ENCODE assay signal across 26 cellular contexts in the genomic region with DNA sequence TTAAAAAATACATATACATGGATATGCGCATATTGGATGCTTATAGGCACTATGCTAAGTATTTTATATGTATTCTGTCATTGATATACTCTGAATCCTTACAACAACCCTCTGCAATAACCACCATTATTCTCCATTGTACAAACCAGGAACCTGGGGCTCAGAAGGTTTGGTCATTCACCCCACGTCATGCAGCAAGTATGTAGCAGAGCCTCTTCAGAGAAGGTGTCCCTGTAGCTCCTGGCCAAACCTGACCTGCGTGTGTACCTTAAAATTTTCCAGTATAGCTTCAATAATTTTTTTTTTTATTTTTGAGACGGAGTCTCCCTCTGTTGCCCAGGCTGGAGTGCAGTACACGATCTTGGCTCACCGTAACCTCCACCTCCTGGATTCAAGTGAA.
"Had no signal": no experiment of that assay in that cellular context is flagged by ENCODE, and none has a peak within 500 bp of the region (broad histone marks: within the 10 kb centered on the region; RNA-seq: fewer than 3 reads in every experiment).

No MANE protein-coding gene starts in this region.

- H3K4me1 ChIP-seq: stomach, upper lobe of left lung, upper lobe of right lung, uterus, vagina had no signal

- H3K27ac ChIP-seq: stomach, suprapubic skin, testis, thoracic aorta, thyroid gland, tibial artery, tibial nerve, transverse colon, upper lobe of left lung, upper lobe of right lung, uterus, vagina had no signal

- H3K36me3 ChIP-seq: stomach, suprapubic skin, thoracic aorta, thyroid gland, tibial artery, tibial nerve, transverse colon, upper lobe of left lung, upper lobe of right lung, uterus, vagina had no signal

- H3K27me3 ChIP-seq: stomach, suprapubic skin, testis, thyroid gland, tibial artery, tibial nerve, transverse colon, upper lobe of left lung, upper lobe of right lung, uterus, vagina had no signal

- H3K4me3 ChIP-seq: stomach, suprapubic skin, testis, thoracic aorta, thyroid gland, tibial artery, tibial nerve, transverse colon, upper lobe of left lung, upper lobe of right lung, uterus, vagina had no signal

- H3K9me3 ChIP-seq: stomach, suprapubic skin, testis, thoracic aorta, thyroid gland, tibial artery, tibial nerve, transverse colon, upper lobe of left lung, upper lobe of right lung, uterus, vagina had no signal

- DNase-seq: stimulated activated CD4-positive, alpha-beta T cell treated with anti-CD3 and anti-CD28 coated beads, Interleukin-2, amount 100 ng/mL, for 48 hours; stimulated activated CD4-positive, alpha-beta T cell treated with anti-CD3 and anti-CD28 coated beads, Interleukin-4, amount 100 ng/mL, for 1 hour; stimulated activated CD4-positive, alpha-beta T cell treated with anti-CD3 and anti-CD28 coated beads, Interleukin-4, amount 100 ng/mL, for 24 hours; stimulated activated CD4-positive, alpha-beta T cell treated with anti-CD3 and anti-CD28 coated beads, Interleukin-4, amount 100 ng/mL, for 4 hours; stimulated activated CD8-positive, alpha-beta memory T cell treated with anti-CD3 and anti-CD28 coated beads, Interleukin-4, amount 100 ng/mL, for 48 hours; stimulated activated naive B cell treated with anti-CD40 and anti-IgM and Interleukin-4, amounts not matched to agents 10 μg/mL and 1 μg/mL and 100 μg/mL, for 72 hours; stimulated activated naive CD4-positive, alpha-beta T cell; stimulated activated naive CD4-positive, alpha-beta T cell treated with Interleukin-2 at 50 U/mL for 16 hours; stimulated activated naive CD8-positive, alpha-beta T cell treated with anti-CD3 and anti-CD28 coated beads, Interleukin-15, amount 100 ng/mL, for 72 hours; stimulated activated naive CD8-positive, alpha-beta T cell treated with anti-CD3 and anti-CD28 coated beads, Interleukin-15, Interleukin-2, amounts not matched to agents 100 U/mL and 50 U/mL, for 24 hours; stomach; substantia nigra; testis; thyroid gland; tibial artery; transverse colon; trophoblast cell; upper lobe of right lung; uterus had no signal

- ATAC-seq: stimulated activated effector memory CD8-positive, alpha-beta T cell treated with anti-CD3 and anti-CD28 coated beads, Interleukin-12 subunit alpha, Interleukin-12 subunit beta, amount 100 ng/mL, for 72 hours; stimulated activated memory B cell treated with anti-CD40 and anti-IgM and Interleukin-4, amounts not matched to agents 10 μg/mL and 1 μg/mL and 100 μg/mL, for 72 hours; stimulated activated naive B cell treated with anti-CD40 and anti-IgM and Interleukin-4, amounts not matched to agents 10 μg/mL and 1 μg/mL and 100 μg/mL, for 72 hours; stimulated activated naive CD8-positive, alpha-beta T cell treated with anti-CD3 and anti-CD28 coated beads, Interleukin-15, amount 100 ng/mL, for 72 hours; stimulated activated naive CD8-positive, alpha-beta T cell treated with anti-CD3 and anti-CD28 coated beads, Interleukin-15, Interleukin-2, amounts not matched to agents 100 U/mL and 50 U/mL, for 24 hours; upper lobe of right lung had no signal
